In genomic region chr9:117028103-117028858, GRCh38 we compare ENCODE assay signal across 18 cellular contexts.
"Had no signal": no experiment of that assay in that cellular context is flagged by ENCODE, and none has a peak within 500 bp of the region (broad histone marks: within the 10 kb centered on the region; RNA-seq: fewer than 3 reads in every experiment).

No MANE protein-coding gene starts in this region.

- H3K4me1 Mint-ChIP-seq: activated CD4-positive, alpha-beta T cell treated with anti-CD3 and anti-CD28 coated beads, Interleukin-2, amount 10 ng/mL, durations not matched to agents 24 days and 14 days; activated naive CD4-positive, alpha-beta T cell treated with anti-CD3 and anti-CD28 coated beads, Interleukin-2, amount 10 ng/mL, durations not matched to agents 7 days and 5 days; activated naive CD8-positive, alpha-beta T cell treated with anti-CD3 and anti-CD28 coated beads, Interleukin-2, amount 50 U/mL, for 24 hours; naive thymus-derived CD8-positive, alpha-beta T cell; stimulated activated effector memory CD8-positive, alpha-beta T cell treated with anti-CD3 and anti-CD28 coated beads, Interleukin-12 subunit alpha, Interleukin-12 subunit beta, amount 100 ng/mL, for 72 hours had no signal

- FAIRE-seq: pancreas had no signal

- H3K4me3 Mint-ChIP-seq: activated CD4-positive, alpha-beta T cell treated with anti-CD3 and anti-CD28 coated beads, Interleukin-2, amount 10 ng/mL, durations not matched to agents 24 days and 14 days; activated CD8-positive, alpha-beta T cell treated with anti-CD3 and anti-CD28 coated beads for 36 hours; activated naive CD4-positive, alpha-beta T cell treated with anti-CD3 and anti-CD28 coated beads, Interleukin-2, amount 10 ng/mL, durations not matched to agents 7 days and 5 days; activated naive CD8-positive, alpha-beta T cell treated with anti-CD3 and anti-CD28 coated beads, Interleukin-2, amount 50 U/mL, for 24 hours; naive thymus-derived CD8-positive, alpha-beta T cell; stimulated activated effector memory CD8-positive, alpha-beta T cell treated with anti-CD3 and anti-CD28 coated beads, Interleukin-12 subunit alpha, Interleukin-12 subunit beta, amount 100 ng/mL, for 72 hours; type B pancreatic cell had no signal

- H3K36me3 Mint-ChIP-seq: activated naive CD4-positive, alpha-beta T cell treated with anti-CD3 and anti-CD28 coated beads, Interleukin-2, amount 10 ng/mL, durations not matched to agents 7 days and 5 days; stimulated activated effector memory CD8-positive, alpha-beta T cell treated with anti-CD3 and anti-CD28 coated beads, Interleukin-12 subunit alpha, Interleukin-12 subunit beta, amount 100 ng/mL, for 72 hours; type B pancreatic cell had no signal

- H3K9me3 Mint-ChIP-seq: activated CD4-positive, alpha-beta T cell treated with anti-CD3 and anti-CD28 coated beads, Interleukin-2, amount 10 ng/mL, durations not matched to agents 24 days and 14 days; activated T-helper 2 cell treated with anti-CD3 and anti-CD28 coated beads, Interferon-gamma antibody, Interleukin-2, Interleukin-4, amounts not matched to agents 10 μg/mL and 5 μg/mL and 100 μg/mL, durations not matched to agents 14 hours and 24 hours and 36 hours; type B pancreatic cell had no signal

- H3K36me3 ChIP-seq: left lung, neutrophil, pancreas, stomach had no signal

- H3K27ac ChIP-seq: left lung, neutrophil, pancreas, stomach had no signal

- H3K27me3 Mint-ChIP-seq: activated CD4-positive, alpha-beta T cell treated with anti-CD3 and anti-CD28 coated beads, Interleukin-2, amount 10 ng/mL, durations not matched to agents 24 days and 14 days; activated CD8-positive, alpha-beta T cell treated with anti-CD3 and anti-CD28 coated beads for 36 hours; activated naive CD4-positive, alpha-beta T cell treated with anti-CD3 and anti-CD28 coated beads, Interleukin-2, amount 10 ng/mL, durations not matched to agents 7 days and 5 days; activated naive CD8-positive, alpha-beta T cell treated with anti-CD3 and anti-CD28 coated beads, Interleukin-2, amount 50 U/mL, for 24 hours had no signal

- H3K27ac Mint-ChIP-seq: activated CD4-positive, alpha-beta T cell treated with anti-CD3 and anti-CD28 coated beads, Interleukin-2, amount 10 ng/mL, durations not matched to agents 24 days and 14 days; activated CD8-positive, alpha-beta T cell treated with anti-CD3 and anti-CD28 coated beads for 36 hours; activated naive CD4-positive, alpha-beta T cell treated with anti-CD3 and anti-CD28 coated beads, Interleukin-2, amount 10 ng/mL, durations not matched to agents 7 days and 5 days; activated naive CD8-positive, alpha-beta T cell treated with anti-CD3 and anti-CD28 coated beads, Interleukin-2, amount 50 U/mL, for 24 hours; activated T-helper 2 cell treated with anti-CD3 and anti-CD28 coated beads, Interferon-gamma antibody, Interleukin-2, Interleukin-4, amounts not matched to agents 10 μg/mL and 5 μg/mL and 100 μg/mL, durations not matched to agents 14 hours and 24 hours and 36 hours; naive thymus-derived CD8-positive, alpha-beta T cell; stimulated activated effector memory CD8-positive, alpha-beta T cell treated with anti-CD3 and anti-CD28 coated beads, Interleukin-12 subunit alpha, Interleukin-12 subunit beta, amount 100 ng/mL, for 72 hours; type B pancreatic cell had no signal

- H3K9me3 ChIP-seq: left lung, neutrophil, pancreas, stomach had no signal

- H3K4me1 ChIP-seq: left lung, pancreas, stomach had no signal

- H3K4me3 ChIP-seq: left lung, pancreas, stomach had no signal

- H3K27me3 ChIP-seq: left lung, neutrophil, pancreas, stomach had no signal

- DNase-seq: activated CD4-positive, alpha-beta T cell treated with anti-CD3 and anti-CD28 coated beads, Interleukin-2, amount 10 ng/mL, durations not matched to agents 24 days and 14 days; activated CD8-positive, alpha-beta T cell treated with anti-CD3 and anti-CD28 coated beads for 36 hours; activated naive CD4-positive, alpha-beta T cell treated with anti-CD3 and anti-CD28 coated beads, Interleukin-2, amount 10 ng/mL, durations not matched to agents 7 days and 5 days; activated naive CD8-positive, alpha-beta T cell treated with anti-CD3 and anti-CD28 coated beads, Interleukin-2, amount 50 U/mL, for 24 hours; activated T-cell treated with anti-CD3 and anti-CD28 coated beads, Interleukin-2, amount 50 U/mL, for 1 hour; aorta; cortex of kidney; islet precursor cell; left lung; naive thymus-derived CD8-positive, alpha-beta T cell; pancreas; stimulated activated CD4-positive, alpha-beta T cell treated with anti-CD3 and anti-CD28 coated beads, Interleukin-4, amount 100 ng/mL, for 24 hours; stomach; T1000 had no signal
